Comparison of ENCODE assay signal across 17 cellular contexts in the genomic region with DNA sequence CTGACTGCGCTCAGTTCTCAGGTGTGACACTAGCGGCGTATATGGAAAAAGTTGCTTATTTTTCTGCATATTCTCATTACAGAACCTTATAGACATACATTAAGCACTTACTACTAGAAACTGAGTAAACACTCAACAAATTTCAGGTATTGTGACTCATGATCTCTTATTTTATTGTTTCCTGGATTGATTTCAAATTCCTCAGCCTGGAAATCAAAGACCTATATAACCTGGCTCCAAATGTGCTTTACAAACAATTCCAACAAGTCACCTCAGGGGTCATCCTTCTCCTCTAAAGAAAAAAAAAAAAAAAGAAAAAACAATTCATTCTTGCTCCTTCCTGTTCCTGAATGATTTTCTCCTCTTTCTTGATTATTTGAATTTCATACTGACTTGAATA.
A peak's percentile ranks its signal among the peaks of the same experiment; 100 is the strongest.
DNase-seq lines count a peak whose midpoint lies in the region; ATAC-seq, FAIRE-seq and TF ChIP-seq lines count a peak whose summit lies in the region.
"Had no signal": no experiment of that assay in that cellular context is flagged by ENCODE, and none has a peak within 500 bp of the region (broad histone marks: within the 10 kb centered on the region; RNA-seq: fewer than 3 reads in every experiment).

No MANE protein-coding gene starts in this region.

- no peaks in the 10 kb centered on the region for H3K36me3 Mint-ChIP-seq in GM23338 (ENCODE audit: low read depth)
- H3K36me3 Mint-ChIP-seq: CD4-positive, alpha-beta memory T cell had no signal

- H3K56ac ChIP-seq in mesendoderm (ENCODE audit: low read length): no peak overlapping the region

- no peaks in the 10 kb centered on the region for H3K9me3 Mint-ChIP-seq in GM23338

- no peak for ATAC-seq in GM23338
- ATAC-seq in PC-3: peak; percentile 77
- ATAC-seq in GM18907 (IDR thresholded peaks at IDR 0.05; ENCODE audit: unreplicated experiment): no peak

- no peak overlapping the region for H3K4ac ChIP-seq in mesendoderm (ENCODE audit: low read depth, low read length)

- peak overlapping the region; percentile 6; the same call in 1 of the 2 replicates for H3K4me2 ChIP-seq in GM23338
- H3K4me2 ChIP-seq in PC-3 (ENCODE audit: low read length): peak overlapping the region; percentile 31
- no peak overlapping the region for H3K4me2 ChIP-seq in mesendoderm (ENCODE audit: low read length)
- H3K4me2 ChIP-seq in hepatocyte: no peak overlapping the region

- H4K5ac ChIP-seq in mesendoderm (ENCODE audit: low read length): no peak overlapping the region

- H3K4me3 Mint-ChIP-seq in GM23338: no peak overlapping the region
- H3K4me3 Mint-ChIP-seq: CD4-positive, alpha-beta memory T cell; H9 had no signal

- no peak for FAIRE-seq in RCC 7860 (lab: Jason Lieb, UNC)
- FAIRE-seq: A204.1, GM12892 had no signal

- no peak overlapping the region for H3K23ac ChIP-seq in mesendoderm (ENCODE audit: low read length)

- H3K4me3 ChIP-seq in GM23338: no peak overlapping the region
- no peak overlapping the region for H3K4me3 ChIP-seq in PC-3 (ENCODE audit: low read length)
- no peak overlapping the region for H3K4me3 ChIP-seq in mesendoderm (ENCODE audit: low read length)
- H3K4me3 ChIP-seq in hepatocyte: no peak overlapping the region

- H3K79me2 ChIP-seq in GM23338 (replicated peaks; ENCODE audit: insufficient read depth) (no peaks in the 10 kb centered on the region), PC-3 (ENCODE audit: low read length) (no peaks in the 10 kb centered on the region), mesendoderm (ENCODE audit: control insufficient read depth, insufficient read depth, low read length) (no peaks in the 10 kb centered on the region), hepatocyte (no peaks in the 10 kb centered on the region)

- H3K4me1 Mint-ChIP-seq in GM23338: peaks cover 9% of the 10 kb centered on the region; the same call in 2 of the 3 replicates
- H3K4me1 Mint-ChIP-seq: CD4-positive, alpha-beta memory T cell had no signal

- peak overlapping the region; percentile 30; the same call in 1 of the 2 replicates for H3K27ac Mint-ChIP-seq in GM23338
- H3K27ac Mint-ChIP-seq: CD4-positive, alpha-beta memory T cell had no signal

- H3K27me3 Mint-ChIP-seq in GM23338 (ENCODE audit: insufficient read depth, low read depth, poor library complexity): no peaks in the 10 kb centered on the region
- H3K27me3 Mint-ChIP-seq: CD4-positive, alpha-beta memory T cell had no signal

- H3K9me3 ChIP-seq in PC-3 (ENCODE audit: low read length) (no peaks in the 10 kb centered on the region), hepatocyte (ENCODE audit: low read depth) (no peaks in the 10 kb centered on the region)
- H3K9me3 ChIP-seq: BE2C had no signal

- H3K4me1 ChIP-seq in GM23338 (ENCODE audit: insufficient read depth) (peaks cover 4% of the 10 kb centered on the region; the same call in 1 of the 2 replicates), PC-3 (ENCODE audit: insufficient read depth, low read length) (peaks cover 18% of the 10 kb centered on the region), mesendoderm (ENCODE audit: control insufficient read depth, low read depth, low read length) (no peaks in the 10 kb centered on the region), hepatocyte (ENCODE audit: insufficient read depth) (no peaks in the 10 kb centered on the region)
- H3K4me1 ChIP-seq: BE2C had no signal

- H3K27ac ChIP-seq in GM23338 (ENCODE audit: low read depth): no peak overlapping the region
- no peak overlapping the region for H3K27ac ChIP-seq in PC-3 (ENCODE audit: low read length)
- H3K27ac ChIP-seq in mesendoderm (ENCODE audit: low read depth, low read length): no peak overlapping the region
- H3K27ac ChIP-seq in hepatocyte: no peak overlapping the region
- H3K27ac ChIP-seq: C4-2B had no signal

- POLR2A ChIA-PET in PC-3 (lab: Charles Lee; ENCODE audit: unreplicated experiment): no interaction called here

- H3F3A ChIP-seq in GM23338 (replicated peaks; ENCODE audit: low read depth) (no peaks in the 10 kb centered on the region), PC-3 (ENCODE audit: low read length, unreplicated experiment) (peaks cover 3% of the 10 kb centered on the region)

- peak; percentile 61 for DNase-seq in DMS53 (lab: John Stamatoyannopoulos, UW)
- peak; percentile 19 for DNase-seq in GM23338 (ENCODE audit: low spot score)
- DNase-seq in PC-3: peak; percentile 71
- DNase-seq in mesendoderm: peak; percentile 6
- no peak for DNase-seq in hepatocyte (ENCODE audit: low spot score)
- no peak for DNase-seq in RCC 7860 (ENCODE audit: low spot score)
- DNase-seq: BE2C; CD4-positive, alpha-beta memory T cell; DND-41; GDM1; GOT3; H9; IMR-90 had no signal

- TF ChIP-seq CTCF in GM23338 (conservative IDR thresholded peaks at IDR 0.05; ENCODE audit: low read depth in 2 of 2) (no peak), PC-3 (conservative IDR thresholded peaks at IDR 0.05; ENCODE audit: low read depth, low read length) (no peak), hepatocyte (IDR thresholded peaks at IDR 0.05; ENCODE audit: poor library complexity) (no peak)

- intact Hi-C loops in PC-3 (cut with micrococcal nuclease): no loop called here

- WGBS in mesendoderm (ENCODE audit: extremely low coverage, insufficient coverage, low lambda C conversion rate): no CpG with 5 or more reads among the region's 3 CpGs
- 91% methylated on average over 3 of the region's 3 CpGs for WGBS in hepatocyte (ENCODE audit: low lambda C conversion rate, missing lambda C conversion rate)

- H2AK5ac ChIP-seq in mesendoderm (ENCODE audit: low read length): no peak overlapping the region

- H2BK15ac ChIP-seq in mesendoderm (replicated peaks; ENCODE audit: low read depth): no peak overlapping the region

- H3K9me2 ChIP-seq in GM23338 (ENCODE audit: insufficient read depth) (peaks cover 4% of the 10 kb centered on the region; the same call in 1 of the 2 replicates), PC-3 (replicated peaks; ENCODE audit: low read length) (no peaks in the 10 kb centered on the region), hepatocyte (replicated peaks; ENCODE audit: insufficient read depth) (no peaks in the 10 kb centered on the region)

- H2BK5ac ChIP-seq in mesendoderm (ENCODE audit: low read length): no peak overlapping the region

- H3K36me3 ChIP-seq in GM23338 (ENCODE audit: insufficient read depth): no peaks in the 10 kb centered on the region
- no peaks in the 10 kb centered on the region for H3K36me3 ChIP-seq in PC-3 (ENCODE audit: low read depth, low read length)
- no peaks in the 10 kb centered on the region for H3K36me3 ChIP-seq in mesendoderm (ENCODE audit: control insufficient read depth, insufficient read depth, low read length)
- no peaks in the 10 kb centered on the region for H3K36me3 ChIP-seq in hepatocyte (replicated peaks; ENCODE audit: insufficient read depth, low read depth)
- H3K36me3 ChIP-seq: BE2C had no signal

- BruUV-seq in PC-3 (replicated peaks; lab: Mats Ljungman, UMichigan): no TSS peak

- no peak overlapping the region for H4K8ac ChIP-seq in mesendoderm (ENCODE audit: low read depth, low read length)

- no peak overlapping the region for H3K18ac ChIP-seq in mesendoderm (ENCODE audit: low read length)

- H2BK120ac ChIP-seq in mesendoderm (ENCODE audit: low read depth, low read length): no peak overlapping the region

- H4K20me1 ChIP-seq in GM23338 (replicated peaks; ENCODE audit: insufficient read depth) (no peaks in the 10 kb centered on the region), PC-3 (ENCODE audit: low read length) (no peaks in the 10 kb centered on the region), hepatocyte (ENCODE audit: insufficient read depth, poor library complexity, severe bottlenecking) (no peaks in the 10 kb centered on the region)

- CTCF ChIA-PET in PC-3 (lab: Charles Lee): no interaction called here

- H2AFZ ChIP-seq in GM23338 (no peak overlapping the region), PC-3 (ENCODE audit: low read length) (no peak overlapping the region), hepatocyte (no peak overlapping the region)

- no peak overlapping the region for H3K9ac ChIP-seq in PC-3 (ENCODE audit: low read length)
- no peak overlapping the region for H3K9ac ChIP-seq in mesendoderm (ENCODE audit: low read length)

- H3K27me3 ChIP-seq in GM23338 (ENCODE audit: insufficient read depth): no peaks in the 10 kb centered on the region
- H3K27me3 ChIP-seq in PC-3 (ENCODE audit: low read length): no peaks in the 10 kb centered on the region
- H3K27me3 ChIP-seq in mesendoderm (ENCODE audit: insufficient read depth, low read length, poor library complexity): no peaks in the 10 kb centered on the region
- H3K27me3 ChIP-seq in hepatocyte: no peaks in the 10 kb centered on the region
- H3K27me3 ChIP-seq: BE2C had no signal

- H3K79me1 ChIP-seq in mesendoderm (ENCODE audit: low read length): no peaks in the 10 kb centered on the region

TF ChIP-seq in GM23338, 12 proteins besides CTCF, POLR2A, EP300 and RAD21 (continues in another document):
- TF ChIP-seq ZNF331 (CRISPR knock-in tag; IDR thresholded peaks at IDR 0.05; ENCODE audit: low read depth): no peak
- no peak for TF ChIP-seq EZH2phosphoT487 (IDR thresholded peaks at IDR 0.05; ENCODE audit: unreplicated experiment)
- TF ChIP-seq, protein P1, sequence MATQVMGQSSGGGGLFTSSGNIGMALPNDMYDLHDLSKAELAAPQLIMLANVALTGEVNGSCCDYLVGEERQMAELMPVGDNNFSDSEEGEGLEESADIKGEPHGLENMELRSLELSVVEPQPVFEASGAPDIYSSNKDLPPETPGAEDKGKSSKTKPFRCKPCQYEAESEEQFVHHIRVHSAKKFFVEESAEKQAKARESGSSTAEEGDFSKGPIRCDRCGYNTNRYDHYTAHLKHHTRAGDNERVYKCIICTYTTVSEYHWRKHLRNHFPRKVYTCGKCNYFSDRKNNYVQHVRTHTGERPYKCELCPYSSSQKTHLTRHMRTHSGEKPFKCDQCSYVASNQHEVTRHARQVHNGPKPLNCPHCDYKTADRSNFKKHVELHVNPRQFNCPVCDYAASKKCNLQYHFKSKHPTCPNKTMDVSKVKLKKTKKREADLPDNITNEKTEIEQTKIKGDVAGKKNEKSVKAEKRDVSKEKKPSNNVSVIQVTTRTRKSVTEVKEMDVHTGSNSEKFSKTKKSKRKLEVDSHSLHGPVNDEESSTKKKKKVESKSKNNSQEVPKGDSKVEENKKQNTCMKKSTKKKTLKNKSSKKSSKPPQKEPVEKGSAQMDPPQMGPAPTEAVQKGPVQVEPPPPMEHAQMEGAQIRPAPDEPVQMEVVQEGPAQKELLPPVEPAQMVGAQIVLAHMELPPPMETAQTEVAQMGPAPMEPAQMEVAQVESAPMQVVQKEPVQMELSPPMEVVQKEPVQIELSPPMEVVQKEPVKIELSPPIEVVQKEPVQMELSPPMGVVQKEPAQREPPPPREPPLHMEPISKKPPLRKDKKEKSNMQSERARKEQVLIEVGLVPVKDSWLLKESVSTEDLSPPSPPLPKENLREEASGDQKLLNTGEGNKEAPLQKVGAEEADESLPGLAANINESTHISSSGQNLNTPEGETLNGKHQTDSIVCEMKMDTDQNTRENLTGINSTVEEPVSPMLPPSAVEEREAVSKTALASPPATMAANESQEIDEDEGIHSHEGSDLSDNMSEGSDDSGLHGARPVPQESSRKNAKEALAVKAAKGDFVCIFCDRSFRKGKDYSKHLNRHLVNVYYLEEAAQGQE (IDR thresholded peaks at IDR 0.05; ENCODE audit: unreplicated experiment): no peak
- no peak for TF ChIP-seq JUNB (IDR thresholded peaks at IDR 0.05; ENCODE audit: unreplicated experiment)
- TF ChIP-seq CREB1 (CRISPR knock-in tag; IDR thresholded peaks at IDR 0.05; ENCODE audit: low read depth): no peak

Comparison
In these comparisons a context has a peak if more than half of its experiments do, and no peak if none do; other contexts are left out.
1. DNase-seq: peak in DMS53 (single experiment), GM23338 (single experiment), PC-3 (single experiment) and mesendoderm (single experiment); none in hepatocyte (single experiment) and RCC 7860 (single experiment).
2. H3K4me2 ChIP-seq: peak in GM23338 (single experiment) and PC-3 (single experiment); none in mesendoderm (single experiment) and hepatocyte (single experiment).